ENCODE assay signal across 8 cellular contexts in the genomic region with DNA sequence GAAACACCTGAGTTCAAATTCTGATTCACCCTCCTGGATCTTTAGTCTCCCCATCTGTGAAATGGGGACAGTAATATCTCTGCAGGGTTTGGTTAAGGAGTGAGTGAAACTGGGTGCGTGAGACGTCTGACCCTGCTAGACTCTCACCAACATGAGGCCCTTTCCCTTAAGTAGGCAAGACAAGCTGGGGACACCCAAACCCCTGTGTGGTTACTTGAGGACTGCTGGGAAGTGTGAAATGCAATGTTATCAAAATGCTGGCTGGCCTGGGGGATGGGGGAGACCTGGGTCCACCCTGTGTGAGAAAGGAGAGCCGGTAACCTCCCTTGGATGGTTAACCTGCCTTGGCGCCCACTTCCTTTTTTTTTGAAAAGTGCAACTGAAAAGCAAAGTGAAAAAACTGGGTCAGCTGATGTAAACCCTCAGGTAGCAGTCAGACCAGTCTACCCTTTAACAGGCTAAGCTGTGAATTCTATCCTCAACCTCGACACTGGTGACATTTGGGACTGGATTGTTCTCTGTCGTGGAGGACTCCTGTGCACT.
DNase-seq lines count a peak whose midpoint lies in the region; ATAC-seq lines count a peak whose summit lies in the region.

No MANE protein-coding gene starts in this region.

- CTCF ChIA-PET in T-cell (lab: Charles Lee): no interaction called here

- in situ Hi-C loops in G401 (cut with HindIII; ENCODE audit: low sequenced_read_pairs): no loop called here

- H3K4me3 Mint-ChIP-seq in T-cell: peak overlapping the region; percentile 25 to 41 (median 37)

- peak overlapping the region; percentile 86 to 87 for H3K27ac Mint-ChIP-seq in T-cell

- H3K27me3 Mint-ChIP-seq in T-cell: no peaks in the 10 kb centered on the region

- ATAC-seq in HG02852 (IDR thresholded peaks at IDR 0.05; ENCODE audit: unreplicated experiment): peak; percentile 78
- peak; percentile 23 to 74 (median 56) for ATAC-seq in T-cell (replicated peaks in 1 of 4)
- ATAC-seq in stimulated activated naive CD8-positive, alpha-beta T cell treated with anti-CD3 and anti-CD28 coated beads, Interleukin-15, Interleukin-2, amounts not matched to agents 100 U/mL and 50 U/mL, for 24 hours: peak; percentile 63

- peaks cover 68% of the 10 kb centered on the region for H3K36me3 Mint-ChIP-seq in T-cell

- H3K9me3 Mint-ChIP-seq in T-cell: no peaks in the 10 kb centered on the region

- POLR2A ChIA-PET in T-cell (lab: Charles Lee): interaction anchor here in 1 of 2 donors (0.5 kb wide), 1 partner anchor 7 kb away, joined by 4 read pairs; no protein-coding TSS in a partner anchor

- H3K4me1 Mint-ChIP-seq in T-cell: peaks cover 42 to 48% (median 42%) of the 10 kb centered on the region in 3 donors

- DNase-seq in activated naive CD4-positive, alpha-beta T cell treated with Interleukin-2 at 50 U/mL for 16 hours: peak; percentile 33
- DNase-seq in activated naive CD4-positive, alpha-beta T cell treated with anti-CD3 and anti-CD28 coated beads, Interleukin-2, amount 50 U/mL, for 16 hours: no peak
- DNase-seq in T-cell (peak in 13 of 34 experiments; percentile 8 to 29 (median 19)), A172 (ENCODE audit: low spot score) (no peak), G401 (ENCODE audit: low spot score) (no peak), NCI-H446 treated with DMSO at 0.1 percent for 48 hours (lab: John Stamatoyannopoulos, UW) (no peak)
- no peak for DNase-seq in stimulated activated naive CD8-positive, alpha-beta T cell treated with anti-CD3 and anti-CD28 coated beads, Interleukin-15, Interleukin-2, amounts not matched to agents 100 U/mL and 50 U/mL, for 24 hours
